In genomic region chr14:90500665-90501370, GRCh38 we compare ENCODE assay signal across 16 cellular contexts.
A peak's percentile ranks its signal among the peaks of the same experiment; 100 is the strongest.
DNase-seq lines count a peak whose midpoint lies in the region; ATAC-seq and TF ChIP-seq lines count a peak whose summit lies in the region.
"Had no signal": no experiment of that assay in that cellular context is flagged by ENCODE, and none has a peak within 500 bp of the region (broad histone marks: within the 10 kb centered on the region; RNA-seq: fewer than 3 reads in every experiment).

No MANE protein-coding gene starts in this region.

- H3K23ac ChIP-seq in mesendoderm (ENCODE audit: low read length): no peak overlapping the region

- no peak overlapping the region for H4K8ac ChIP-seq in mesendoderm (ENCODE audit: low read depth, low read length)

- no peak for TF ChIP-seq CTCF in Calu3 (IDR thresholded peaks at IDR 0.05; ENCODE audit: unreplicated experiment)
- TF ChIP-seq CTCF in HL-60 (IDR thresholded peaks at IDR 0.05; ENCODE audit: insufficient read depth, low read length): no peak
- TF ChIP-seq CTCF in WTC11 (IDR thresholded peaks at IDR 0.05): no peak
- no peak for TF ChIP-seq CTCF in WERI-Rb-1 (IDR thresholded peaks at IDR 0.05; ENCODE audit: low read depth, low read length)

- no peak overlapping the region for H3K4me2 ChIP-seq in mesendoderm (ENCODE audit: low read length)
- H3K4me2 ChIP-seq: BLaER1 had no signal

- H3K4me1 Mint-ChIP-seq in Calu3 (ENCODE audit: low read depth, unreplicated experiment): peaks cover 29% of the 10 kb centered on the region
- H3K4me1 Mint-ChIP-seq in WTC11: peaks cover 25% of the 10 kb centered on the region

- H3K4me3 ChIP-seq in HL-60 (replicated peaks; ENCODE audit: insufficient read depth, low read length) (0 out of 2 replicates have a peak overlapping the region, but pooled peaks have one; percentile 0), mesendoderm (ENCODE audit: low read length) (no peak overlapping the region), WERI-Rb-1 (ENCODE audit: low read depth, low read length) (no peak overlapping the region)
- H3K4me3 ChIP-seq: BLaER1, psoas muscle had no signal

- H3K27ac ChIP-seq in HL-60 (replicated peaks) (no peak overlapping the region), mesendoderm (ENCODE audit: low read depth, low read length) (no peak overlapping the region), WERI-Rb-1 (no peak overlapping the region)
- H3K27ac ChIP-seq: BLaER1, psoas muscle had no signal

- no CpG with 5 or more reads among the region's 19 CpGs for WGBS in mesendoderm (ENCODE audit: extremely low coverage, insufficient coverage, low lambda C conversion rate)

- no peak overlapping the region for H4K5ac ChIP-seq in mesendoderm (ENCODE audit: low read length)

- CTCF ChIA-PET in Calu3 (lab: Charles Lee) (no interaction called here), WTC11 (lab: Charles Lee) (interaction anchor here (0.6 to 1.8 kb wide), 6 partner anchors 9 to 74 kb away, joined by 3 to 8 read pairs (median 4); no protein-coding TSS in a partner anchor)

- intact Hi-C loops in Calu3 (cut with micrococcal nuclease; ENCODE audit: unreplicated experiment): no loop called here

- H3K4me3 Mint-ChIP-seq in Calu3 (ENCODE audit: low read depth, unreplicated experiment) (no peak overlapping the region), WTC11 (no peak overlapping the region)

- H3K27me3 Mint-ChIP-seq in Calu3 (ENCODE audit: unreplicated experiment) (peaks cover 15% of the 10 kb centered on the region), WTC11 (ENCODE audit: low read depth) (no peaks in the 10 kb centered on the region; the same call in 1 of the 2 replicates)

- H2BK120ac ChIP-seq in mesendoderm (ENCODE audit: low read depth, low read length): no peak overlapping the region

- no TSS peak for BruUV-seq in Calu3 (replicated peaks; lab: Mats Ljungman, UMichigan)

- H2AK5ac ChIP-seq in mesendoderm (ENCODE audit: low read length): peak overlapping the region; percentile 38

- H3K27me3 ChIP-seq in HL-60 (ENCODE audit: insufficient read depth, poor library complexity, severe bottlenecking): no peaks in the 10 kb centered on the region
- no peaks in the 10 kb centered on the region for H3K27me3 ChIP-seq in mesendoderm (ENCODE audit: insufficient read depth, low read length, poor library complexity)
- no peaks in the 10 kb centered on the region for H3K27me3 ChIP-seq in WERI-Rb-1 (ENCODE audit: insufficient read depth, low read depth, severe bottlenecking)
- H3K27me3 ChIP-seq: BLaER1 had no signal

- DNase-seq in Calu3 (peak; percentile 46), HL-60 (ENCODE audit: low read depth in 1 of 2, low spot score in 1 of 2) (peak; percentile 25 to 29), WTC11 (ENCODE audit: low spot score) (no peak), mesendoderm (no peak), WERI-Rb-1 (no peak), DMS 273 treated with DMSO at 0.1 percent for 48 hours (lab: John Stamatoyannopoulos, UW) (no peak), OCI-M2 (lab: John Stamatoyannopoulos, UW; ENCODE audit: unreplicated experiment) (no peak), glomerular visceral epithelial cell (ENCODE audit: extremely low spot score) (no peak)
- DNase-seq: activated effector memory CD4-positive, alpha-beta T cell treated with anti-CD3 and anti-CD28 coated beads, Interleukin-2, amount 50 U/mL, for 16 hours; NCI-H1092; NCI-H2171; stimulated activated CD4-positive, alpha-beta T cell treated with anti-CD3 and anti-CD28 coated beads, Interleukin-4, amount 100 ng/mL, for 1 hour; stimulated activated naive CD4-positive, alpha-beta T cell treated with Interleukin-2 at 50 U/mL for 16 hours; T-helper 2 cell had no signal

- no peaks in the 10 kb centered on the region for H3K79me1 ChIP-seq in mesendoderm (ENCODE audit: low read length)

- H2BK15ac ChIP-seq in mesendoderm (replicated peaks; ENCODE audit: low read depth): no peak overlapping the region

- no peak overlapping the region for H3K18ac ChIP-seq in mesendoderm (ENCODE audit: low read length)

- peak overlapping the region; percentile 37 for H3K56ac ChIP-seq in mesendoderm (ENCODE audit: low read length)

- H3K36me3 ChIP-seq in mesendoderm (ENCODE audit: control insufficient read depth, insufficient read depth, low read length) (no peaks in the 10 kb centered on the region), WERI-Rb-1 (no peaks in the 10 kb centered on the region)
- H3K36me3 ChIP-seq: BLaER1 had no signal

- no peak overlapping the region for H3K27ac Mint-ChIP-seq in Calu3 (ENCODE audit: unreplicated experiment)
- H3K27ac Mint-ChIP-seq in WTC11: no peak overlapping the region

- H3K36me3 Mint-ChIP-seq in Calu3 (ENCODE audit: insufficient read depth, unreplicated experiment) (peaks cover 12% of the 10 kb centered on the region), WTC11 (no peaks in the 10 kb centered on the region)

- H2BK5ac ChIP-seq in mesendoderm (ENCODE audit: low read length): no peak overlapping the region

- no peaks in the 10 kb centered on the region for H3K9me3 Mint-ChIP-seq in Calu3 (ENCODE audit: low read depth, unreplicated experiment)
- H3K9me3 Mint-ChIP-seq in WTC11: no peaks in the 10 kb centered on the region

- ATAC-seq in WTC11: no peak

- H3K9me3 ChIP-seq in WERI-Rb-1 (ENCODE audit: severe bottlenecking): no peaks in the 10 kb centered on the region
- H3K9me3 ChIP-seq: BLaER1, psoas muscle had no signal

- POLR2A ChIA-PET in WTC11 (lab: Charles Lee): interaction anchor here (1.1 kb wide), 1 partner anchor 53 kb away, joined by 3 read pairs; no protein-coding TSS in a partner anchor

- H3K4me1 ChIP-seq in mesendoderm (ENCODE audit: control insufficient read depth, low read depth, low read length): peaks cover 9% of the 10 kb centered on the region
- H3K4me1 ChIP-seq: psoas muscle had no signal

- H3K4ac ChIP-seq in mesendoderm (ENCODE audit: low read depth, low read length): no peak overlapping the region

- no peak overlapping the region for H3K9ac ChIP-seq in mesendoderm (ENCODE audit: low read length)
- H3K9ac ChIP-seq: BLaER1 had no signal

- H3K79me2 ChIP-seq in mesendoderm (ENCODE audit: control insufficient read depth, insufficient read depth, low read length): no peaks in the 10 kb centered on the region

TF ChIP-seq in WTC11, 78 proteins besides CTCF, POLR2A, EP300 and RAD21:
- no peak for TF ChIP-seq NR2C2 (CRISPR knock-in tag; IDR thresholded peaks at IDR 0.05)
- 0 out of 2 replicates have a peak, but pooled peaks have one; percentile 14 for TF ChIP-seq SP1 (CRISPR knock-in tag; conservative IDR thresholded peaks at IDR 0.05)

Comparison
In these comparisons a context has a peak if more than half of its experiments do, and no peak if none do; other contexts are left out.
1. DNase-seq: peak in Calu3 (single experiment) and HL-60 (2 of 2); none in WTC11 (single experiment), mesendoderm (single experiment), WERI-Rb-1 (single experiment), DMS 273 treated with DMSO at 0.1 percent for 48 hours (single experiment), OCI-M2 (single experiment) and glomerular visceral epithelial cell (single experiment).